ENCODE assay signal across 11 cellular contexts in genomic region chr19:28793391-28794168, GRCh38.
A peak's percentile ranks its signal among the peaks of the same experiment; 100 is the strongest.
DNase-seq lines count a peak whose midpoint lies in the region; ATAC-seq and TF ChIP-seq lines count a peak whose summit lies in the region.
"Had no signal": no experiment of that assay in that cellular context is flagged by ENCODE, and none has a peak within 500 bp of the region (broad histone marks: within the 10 kb centered on the region; RNA-seq: fewer than 3 reads in every experiment).

No MANE protein-coding gene starts in this region.

- H3K27me3 ChIP-seq in CD4-positive, alpha-beta T cell (ENCODE audit: control insufficient read depth, insufficient read depth, low read length), result peaks cover 10% of the 10 kb centered on the region

- POLR2A ChIA-PET in WTC11 (lab: Charles Lee), result no interaction called here
- POLR2A ChIA-PET in CD4-positive, alpha-beta T cell (lab: Charles Lee), result no interaction called here

- DNase-seq in ELF-1 (ENCODE audit: low read depth, low spot score), result peak; percentile 59
- peak; percentile 51 for DNase-seq in WTC11 (ENCODE audit: low spot score)
- peak; percentile 58 for DNase-seq in left ventricle myocardium superior
- DNase-seq in neural crest cell (ENCODE audit: low read depth, low spot score), result peak; percentile 1
- DNase-seq in CD4-positive, alpha-beta T cell, result no peak
- DNase-seq: activated CD4-positive, CD25-positive, alpha-beta regulatory T cell treated with anti-CD3 and anti-CD28 coated beads, Interleukin-2, amount 50 U/mL, for 72 hours; AML-193 had no signal

- H3K9me3 ChIP-seq in CD4-positive, alpha-beta T cell (ENCODE audit: control insufficient read depth, low read length), result peaks cover 4% of the 10 kb centered on the region

- H3K27ac Mint-ChIP-seq in WTC11 (no peak overlapping the region), neural crest cell (ENCODE audit: unreplicated experiment) (no peak overlapping the region)
- no peak overlapping the region for H3K27ac Mint-ChIP-seq in CD4-positive, alpha-beta T cell

- CTCF ChIA-PET in WTC11 (lab: Charles Lee), result interaction anchor here (0.7 to 1.5 kb wide), 3 partner anchors 57 to 328 kb away, joined by 3 to 6 read pairs (median 5); no protein-coding TSS in a partner anchor
- CTCF ChIA-PET in CD4-positive, alpha-beta T cell (lab: Charles Lee), result no interaction called here

- intact Hi-C loops in left ventricle myocardium superior (cut with micrococcal nuclease), result no loop called here
- intact Hi-C loops in CD4-positive, alpha-beta T cell (cut with DNase I, micrococcal nuclease), result no loop called here

- H3K4me3 Mint-ChIP-seq in WTC11 (peak overlapping the region; percentile 64), neural crest cell (peak overlapping the region; percentile 43)
- H3K4me3 Mint-ChIP-seq in CD4-positive, alpha-beta T cell, result no peak overlapping the region

- H3K9me3 Mint-ChIP-seq in WTC11 (no peaks in the 10 kb centered on the region), neural crest cell (no peaks in the 10 kb centered on the region)
- H3K9me3 Mint-ChIP-seq in CD4-positive, alpha-beta T cell, result peaks cover 6% of the 10 kb centered on the region

- H3K27me3 Mint-ChIP-seq in WTC11 (ENCODE audit: low read depth), result peaks cover 34% of the 10 kb centered on the region
- H3K27me3 Mint-ChIP-seq in neural crest cell (ENCODE audit: low read depth), result peaks cover 77% of the 10 kb centered on the region
- H3K27me3 Mint-ChIP-seq in CD4-positive, alpha-beta T cell, result peaks cover 51% of the 10 kb centered on the region

- ATAC-seq in WTC11 (peak; percentile 90), left ventricle myocardium superior (peak; percentile 94), GM21619 (IDR thresholded peaks at IDR 0.05; ENCODE audit: unreplicated experiment) (no peak), GM18907 (IDR thresholded peaks at IDR 0.05; ENCODE audit: unreplicated experiment) (no peak), HG03097 (IDR thresholded peaks at IDR 0.05; ENCODE audit: low FRiP score, unreplicated experiment) (no peak)
- ATAC-seq in CD4-positive, alpha-beta T cell (ENCODE audit: poor library complexity), result no peak
- ATAC-seq: left lobe of liver had no signal

- peaks cover 3% of the 10 kb centered on the region for H3K36me3 Mint-ChIP-seq in WTC11
- H3K36me3 Mint-ChIP-seq in neural crest cell (ENCODE audit: low read depth), result no peaks in the 10 kb centered on the region
- no peaks in the 10 kb centered on the region for H3K36me3 Mint-ChIP-seq in CD4-positive, alpha-beta T cell (ENCODE audit: low read depth)

- H3K4me1 Mint-ChIP-seq in WTC11 (peaks cover 18% of the 10 kb centered on the region), neural crest cell (peaks cover 4% of the 10 kb centered on the region)
- no peaks in the 10 kb centered on the region for H3K4me1 Mint-ChIP-seq in CD4-positive, alpha-beta T cell (ENCODE audit: low read depth)

- TF ChIP-seq CTCF in WTC11 (IDR thresholded peaks at IDR 0.05), result no peak
- TF ChIP-seq CTCF in neural crest cell (conservative IDR thresholded peaks at IDR 0.05), result no peak
- TF ChIP-seq CTCF in CD4-positive, alpha-beta T cell (IDR thresholded peaks at IDR 0.05), result no peak

- no peak overlapping the region for H3K27ac ChIP-seq in CD4-positive, alpha-beta T cell (ENCODE audit: low read depth, low read length)

TF ChIP-seq in WTC11, 78 proteins besides CTCF, POLR2A, EP300 and RAD21 (continues in another document):
- TF ChIP-seq ZNF219 (CRISPR knock-in tag; IDR thresholded peaks at IDR 0.05; ENCODE audit: borderline replicate concordance) (peak; percentile 31; the same call in 1 of the 2 replicates), KAT7 (CRISPR knock-in tag; IDR thresholded peaks at IDR 0.05; ENCODE audit: borderline replicate concordance) (peak; percentile 53; the same call in 1 of the 2 replicates), ZNF232 (CRISPR knock-in tag; IDR thresholded peaks at IDR 0.05) (no peak), NFE2L1 (CRISPR knock-in tag; IDR thresholded peaks at IDR 0.05) (no peak), RORB (CRISPR knock-in tag; IDR thresholded peaks at IDR 0.05) (no peak), CREM (CRISPR knock-in tag; IDR thresholded peaks at IDR 0.05) (no peak), TEAD1 (CRISPR knock-in tag; IDR thresholded peaks at IDR 0.05) (no peak), SMAD3 (CRISPR knock-in tag; IDR thresholded peaks at IDR 0.05; ENCODE audit: borderline replicate concordance) (no peak), ZBTB43 (CRISPR knock-in tag; IDR thresholded peaks at IDR 0.05) (no peak), NR1H2 (CRISPR knock-in tag; IDR thresholded peaks at IDR 0.05) (no peak), ZNF423 (CRISPR knock-in tag; IDR thresholded peaks at IDR 0.05) (no peak), ZNF263 (CRISPR knock-in tag; IDR thresholded peaks at IDR 0.05; ENCODE audit: low read depth) (no peak), PRRX2 (CRISPR knock-in tag; IDR thresholded peaks at IDR 0.05) (no peak), ZNF121 (CRISPR knock-in tag; IDR thresholded peaks at IDR 0.05) (no peak), MAX (CRISPR knock-in tag; IDR thresholded peaks at IDR 0.05) (peak; percentile 45; the same call in 1 of the 2 replicates), NR3C1 (CRISPR knock-in tag; conservative IDR thresholded peaks at IDR 0.05; ENCODE audit: low read depth) (no peak), FOXP4 (CRISPR knock-in tag; IDR thresholded peaks at IDR 0.05) (no peak), CDX4 (CRISPR knock-in tag; IDR thresholded peaks at IDR 0.05; ENCODE audit: borderline replicate concordance) (no peak), ATF6 (CRISPR knock-in tag; IDR thresholded peaks at IDR 0.05) (no peak)

Comparison
In these comparisons a context has a peak if more than half of its experiments do, and no peak if none do; other contexts are left out.
1. DNase-seq: peak in ELF-1 (single experiment), WTC11 (single experiment), left ventricle myocardium superior (single experiment) and neural crest cell (single experiment); none in CD4-positive, alpha-beta T cell (0 of 10).
2. ATAC-seq: peak in WTC11 (single experiment) and left ventricle myocardium superior (single experiment); none in GM21619 (single experiment), GM18907 (single experiment), HG03097 (single experiment) and CD4-positive, alpha-beta T cell (single experiment).